ENCODE assay signal across 1 cellular context in genomic region chr17:44007346-44008204, GRCh38.
TF ChIP-seq lines count a peak whose summit lies in the region.

No MANE protein-coding gene starts in this region.

TF ChIP-seq in HEK293, 187 proteins besides CTCF, POLR2A, EP300 and RAD21 (continued from another document and continues in another):
- no peak for TF ChIP-seq ZNF629 (tag by site-specific recombination; IDR thresholded peaks at IDR 0.05)
- no peak for TF ChIP-seq TSHZ1 (tag by site-specific recombination; IDR thresholded peaks at IDR 0.05; ENCODE audit: borderline replicate concordance)
- TF ChIP-seq EGR2 (tag by site-specific recombination; IDR thresholded peaks at IDR 0.05; ENCODE audit: low read depth): no peak; the same call in 1 of the 2 replicates
- no peak for TF ChIP-seq ZNF473 (tag by site-specific recombination; IDR thresholded peaks at IDR 0.05)
- TF ChIP-seq ZNF266 (tag by site-specific recombination; IDR thresholded peaks at IDR 0.05; ENCODE audit: low read depth): no peak
- no peak for TF ChIP-seq ZNF350 (tag by site-specific recombination; IDR thresholded peaks at IDR 0.05)
- no peak for TF ChIP-seq HIC1 (tag by site-specific recombination; IDR thresholded peaks at IDR 0.05)
- no peak for TF ChIP-seq SCRT2 (tag by site-specific recombination; IDR thresholded peaks at IDR 0.05)
- TF ChIP-seq SP7 (tag by site-specific recombination; IDR thresholded peaks at IDR 0.05): no peak
- no peak for TF ChIP-seq ZNF776 (tag by site-specific recombination; IDR thresholded peaks at IDR 0.05; ENCODE audit: borderline replicate concordance)
- TF ChIP-seq ZNF341 (tag by site-specific recombination; IDR thresholded peaks at IDR 0.05; ENCODE audit: low read depth): no peak
- TF ChIP-seq PRDM1 (tag by site-specific recombination; IDR thresholded peaks at IDR 0.05): peak; percentile 26; the same call in 1 of the 2 replicates
- TF ChIP-seq ZSCAN18 (tag by site-specific recombination; IDR thresholded peaks at IDR 0.05): no peak
- TF ChIP-seq KLF8 (tag by site-specific recombination; IDR thresholded peaks at IDR 0.05): no peak
- no peak for TF ChIP-seq YY2 (tag by site-specific recombination; IDR thresholded peaks at IDR 0.05)
- no peak for TF ChIP-seq TCF7L2 (IDR thresholded peaks at IDR 0.05; ENCODE audit: borderline replicate concordance, low read depth, low read length)
- TF ChIP-seq ZNF48 (tag by site-specific recombination; IDR thresholded peaks at IDR 0.05): no peak
- no peak for TF ChIP-seq ZNF558 (tag by site-specific recombination; IDR thresholded peaks at IDR 0.05)
- TF ChIP-seq ZFP37 (tag by site-specific recombination; IDR thresholded peaks at IDR 0.05): no peak
- peak; percentile 47; the same call in 1 of the 2 replicates for TF ChIP-seq ZNF449 (tag by site-specific recombination; IDR thresholded peaks at IDR 0.05)
- TF ChIP-seq ZNF792 (tag by site-specific recombination; IDR thresholded peaks at IDR 0.05): no peak
- no peak for TF ChIP-seq ZFHX2 (tag by site-specific recombination; conservative IDR thresholded peaks at IDR 0.05)
- TF ChIP-seq ZNF24 (tag by site-specific recombination; IDR thresholded peaks at IDR 0.05): no peak
- no peak for TF ChIP-seq ZIC2 (tag by site-specific recombination; IDR thresholded peaks at IDR 0.05)
- TF ChIP-seq REPIN1 (tag by site-specific recombination; IDR thresholded peaks at IDR 0.05; ENCODE audit: low read depth): no peak
- TF ChIP-seq PRDM6 (tag by site-specific recombination; IDR thresholded peaks at IDR 0.05): no peak
- TF ChIP-seq ZNF114 (tag by site-specific recombination; IDR thresholded peaks at IDR 0.05): no peak
- TF ChIP-seq ZNF677 (tag by site-specific recombination; IDR thresholded peaks at IDR 0.05): no peak
- peak; percentile 90 for TF ChIP-seq GLIS2 (tag by site-specific recombination; IDR thresholded peaks at IDR 0.05)
- TF ChIP-seq ZNF398 (tag by site-specific recombination; IDR thresholded peaks at IDR 0.05): peak; percentile 50; the same call in 1 of the 2 replicates
- no peak for TF ChIP-seq ZNF560 (tag by site-specific recombination; IDR thresholded peaks at IDR 0.05; ENCODE audit: borderline replicate concordance)
- no peak for TF ChIP-seq ZBTB48 (tag by site-specific recombination; IDR thresholded peaks at IDR 0.05)
- no peak for TF ChIP-seq ZNF274 (IDR thresholded peaks at IDR 0.05; ENCODE audit: low read length)
- TF ChIP-seq ZNF274 (tag by site-specific recombination; IDR thresholded peaks at IDR 0.05; ENCODE audit: borderline replicate concordance): no peak
- TF ChIP-seq IKZF3 (tag by site-specific recombination; IDR thresholded peaks at IDR 0.05): no peak
- peak; percentile 78; the same call in 1 of the 2 replicates for TF ChIP-seq ZNF777 (tag by site-specific recombination; IDR thresholded peaks at IDR 0.05; ENCODE audit: borderline replicate concordance)
- TF ChIP-seq KLF17 (tag by site-specific recombination; IDR thresholded peaks at IDR 0.05): no peak
- no peak for TF ChIP-seq ZNF580 (tag by site-specific recombination; IDR thresholded peaks at IDR 0.05)
- TF ChIP-seq SCRT1 (tag by site-specific recombination; IDR thresholded peaks at IDR 0.05; ENCODE audit: borderline replicate concordance): no peak
- no peak for TF ChIP-seq ZNF530 (tag by site-specific recombination; IDR thresholded peaks at IDR 0.05; ENCODE audit: low read depth)
- no peak for TF ChIP-seq OSR2 (tag by site-specific recombination; IDR thresholded peaks at IDR 0.05)
- no peak for TF ChIP-seq HOXA7 (CRISPR knock-in tag; IDR thresholded peaks at IDR 0.05; ENCODE audit: borderline replicate concordance)
- TF ChIP-seq ZNF664 (tag by site-specific recombination; IDR thresholded peaks at IDR 0.05): no peak
- no peak for TF ChIP-seq RBAK (tag by site-specific recombination; IDR thresholded peaks at IDR 0.05)
- no peak for TF ChIP-seq ELK4 (IDR thresholded peaks at IDR 0.05; ENCODE audit: borderline replicate concordance, low read depth, low read length)
- TF ChIP-seq GFI1B (tag by site-specific recombination; IDR thresholded peaks at IDR 0.05): no peak
- TF ChIP-seq ZNF174 (tag by site-specific recombination; IDR thresholded peaks at IDR 0.05): no peak
- no peak for TF ChIP-seq ZNF626 (tag by site-specific recombination; IDR thresholded peaks at IDR 0.05)
- no peak for TF ChIP-seq ZNF658 (tag by site-specific recombination; IDR thresholded peaks at IDR 0.05)
- peak; percentile 36 for TF ChIP-seq KLF1 (tag by site-specific recombination; IDR thresholded peaks at IDR 0.05)
- no peak for TF ChIP-seq ZNF596 (tag by site-specific recombination; IDR thresholded peaks at IDR 0.05)
- no peak for TF ChIP-seq ZNF280D (tag by site-specific recombination; IDR thresholded peaks at IDR 0.05)
